In the genomic region with DNA sequence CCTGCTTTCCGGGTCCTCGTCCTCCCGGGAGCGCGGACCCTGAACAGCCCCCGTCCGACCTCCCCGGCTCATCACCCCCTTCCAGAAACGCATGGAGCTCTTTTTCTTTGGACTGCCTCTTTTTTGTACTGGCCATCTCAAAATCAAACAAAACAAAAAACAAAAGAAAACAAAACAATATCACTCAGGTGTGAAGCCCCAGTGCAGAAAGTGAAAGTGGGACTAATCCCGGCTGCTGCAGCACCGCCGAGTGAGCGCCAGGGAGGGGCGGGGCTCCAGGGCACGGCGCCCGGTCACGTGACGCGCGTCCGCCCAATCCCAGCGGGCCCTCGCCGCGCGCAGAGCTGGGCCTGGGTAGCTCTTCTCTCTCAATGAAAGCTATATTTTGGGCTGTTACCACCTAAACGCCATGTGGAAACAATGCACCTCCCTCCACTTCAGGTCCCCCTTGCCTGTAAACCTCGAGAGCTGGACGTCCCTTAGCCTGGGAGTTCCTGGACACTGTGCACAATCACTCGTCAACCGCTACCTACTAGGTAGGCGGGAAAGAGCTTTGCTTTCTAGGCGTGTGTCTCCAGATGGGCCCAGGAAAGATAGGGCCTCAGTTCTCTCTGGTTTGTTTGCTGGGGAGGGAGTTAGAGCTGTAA, we compare ENCODE assay signal across 8 cellular contexts.
A peak's percentile ranks its signal among the peaks of the same experiment; 100 is the strongest.
DNase-seq lines count a peak whose midpoint lies in the region; ATAC-seq and TF ChIP-seq lines count a peak whose summit lies in the region.

No MANE protein-coding gene starts in this region.

- ATAC-seq in left ventricle myocardium superior, result peak; percentile 97

- H3K27me3 ChIP-seq in rectal smooth muscle tissue (ENCODE audit: control insufficient read depth, insufficient read depth, low read length) (peaks cover 39% of the 10 kb centered on the region), uterus (peaks cover 0 to 17% of the 10 kb centered on the region in 2 donors)

- H3K9me3 ChIP-seq in uterus, result no peaks in the 10 kb centered on the region

- H3K4me3 ChIP-seq in GM12864 (ENCODE audit: low read depth, low read length) (peak overlapping the region; percentile 64), HFF-Myc (replicated peaks; ENCODE audit: low read depth, low read length) (peak overlapping the region; percentile 55), rectal smooth muscle tissue (ENCODE audit: low read length) (peak overlapping the region; percentile 95), uterus (peak overlapping the region; percentile 67 to 76)

- no peaks in the 10 kb centered on the region for H3K36me3 ChIP-seq in rectal smooth muscle tissue (ENCODE audit: control insufficient read depth, insufficient read depth, low read length)
- H3K36me3 ChIP-seq in uterus, result no peaks in the 10 kb centered on the region

- H3K4me1 ChIP-seq in rectal smooth muscle tissue (ENCODE audit: control insufficient read depth, insufficient read depth, low read length), result peaks cover 3% of the 10 kb centered on the region
- no peaks in the 10 kb centered on the region for H3K4me1 ChIP-seq in uterus

- intact Hi-C loops in left ventricle myocardium superior (cut with micrococcal nuclease), result no loop called here
- intact Hi-C loops in uterus (cut with DNase I; ENCODE audit: low total_unique reads), result no loop called here

- peak overlapping the region; percentile 57 for H3K9ac ChIP-seq in rectal smooth muscle tissue (ENCODE audit: low read length)

- peak; percentile 48 to 77 for TF ChIP-seq POLR2A in uterus (IDR thresholded peaks at IDR 0.05)

- DNase-seq in GM12864 (ENCODE audit: low read depth) (peak; percentile 68), HFF-Myc (ENCODE audit: extremely low read depth, low read depth) (peak; percentile 38), NAMALWA (ENCODE audit: low spot score) (peak; percentile 89), T follicular helper cell (ENCODE audit: low read depth) (peak; percentile 81), amniotic epithelial cell (ENCODE audit: low read depth) (peak; percentile 33), left ventricle myocardium superior (peak; percentile 89), uterus (peak; percentile 87)

- H3K27ac ChIP-seq in rectal smooth muscle tissue (ENCODE audit: low read depth, low read length) (peak overlapping the region; percentile 46), uterus (peak overlapping the region; percentile 87 to 91)

- TF ChIP-seq CTCF in GM12864 (IDR thresholded peaks at IDR 0.05; ENCODE audit: low read depth, low read length, missing control alignments) (no peak), HFF-Myc (IDR thresholded peaks at IDR 0.05; ENCODE audit: low read depth, low read length, missing control alignments) (no peak), uterus (IDR thresholded peaks at IDR 0.05) (no peak)

Comparison
In these comparisons a context has a peak if more than half of its experiments do, and no peak if none do; other contexts are left out.
1. Peak in every context shown above with its lines: DNase-seq, ATAC-seq, H3K4me3 ChIP-seq and H3K27ac ChIP-seq.
2. DNase-seq: peak in every context shown above with its lines; median percentile 89 in NAMALWA; 89 in left ventricle myocardium superior; 87 in uterus; 81 in T follicular helper cell; 68 in GM12864; 38 in HFF-Myc; 33 in amniotic epithelial cell.